18 cellular contexts compared by ENCODE assay signal in the genomic region with DNA sequence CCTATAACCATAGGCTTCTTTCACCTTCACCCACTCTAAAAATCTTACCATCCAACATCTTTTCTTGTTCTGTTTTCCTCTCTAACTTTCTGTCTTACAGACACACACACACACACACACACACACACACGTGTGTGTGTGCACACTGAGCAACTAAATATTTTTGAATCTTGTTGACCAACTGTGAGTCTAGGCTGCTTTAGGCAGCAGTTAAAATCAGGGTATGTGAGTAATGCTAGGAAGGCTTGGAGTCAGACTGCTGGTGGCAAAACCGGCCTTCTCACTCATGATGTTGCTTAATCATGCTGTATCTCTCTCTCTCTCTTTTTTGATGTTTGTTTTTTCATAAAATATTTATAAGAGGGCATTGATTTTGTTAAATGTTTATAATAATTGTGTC.
DNase-seq lines count a peak whose midpoint lies in the region; ATAC-seq and TF ChIP-seq lines count a peak whose summit lies in the region.
"Had no signal": no experiment of that assay in that cellular context is flagged by ENCODE, and none has a peak within 500 bp of the region (broad histone marks: within the 10 kb centered on the region; RNA-seq: fewer than 3 reads in every experiment).

No MANE protein-coding gene starts in this region.

- H2AFZ ChIP-seq in ACC112 (ENCODE audit: low read length, unreplicated experiment) = peak overlapping the region; percentile 40
- H2AFZ ChIP-seq: parathyroid adenoma had no signal

- H3K27ac ChIP-seq in ACC112 (ENCODE audit: low read depth, low read length) (peak overlapping the region; percentile 40), brain microvascular endothelial cell (peak overlapping the region; percentile 25)
- H3K27ac ChIP-seq: left ventricle myocardium inferior, parathyroid adenoma, SJSA1, spleen had no signal

- H3K4me3 ChIP-seq in ACC112 (ENCODE audit: low read depth, low read length) (peak overlapping the region; percentile 5; the same call in 1 of the 2 replicates), brain microvascular endothelial cell (ENCODE audit: low read depth, low read length) (no peak overlapping the region)
- H3K4me3 ChIP-seq: GM12878, left ventricle myocardium inferior, SJSA1, spleen had no signal

- peaks cover 27% of the 10 kb centered on the region for H3K4me1 ChIP-seq in ACC112 (ENCODE audit: control insufficient read depth, insufficient read depth, low read length, unreplicated experiment)
- H3K4me1 ChIP-seq: left ventricle myocardium inferior, parathyroid adenoma, SJSA1, spleen had no signal

- no peak for TF ChIP-seq CTCF in brain microvascular endothelial cell (IDR thresholded peaks at IDR 0.05; ENCODE audit: low read depth, low read length, missing control alignments)

- H3K36me3 ChIP-seq in ACC112 (ENCODE audit: insufficient read depth, low read length) (no peaks in the 10 kb centered on the region), brain microvascular endothelial cell (replicated peaks) (no peaks in the 10 kb centered on the region)
- H3K36me3 ChIP-seq: left ventricle myocardium inferior, SJSA1, spleen had no signal

- H3K79me2 ChIP-seq in ACC112 (ENCODE audit: control insufficient read depth, insufficient read depth, low read length, unreplicated experiment) = no peaks in the 10 kb centered on the region
- H3K79me2 ChIP-seq: parathyroid adenoma had no signal

- no peaks in the 10 kb centered on the region for H3K27me3 ChIP-seq in ACC112 (ENCODE audit: insufficient read depth, low read length)
- no peaks in the 10 kb centered on the region for H3K27me3 ChIP-seq in brain microvascular endothelial cell (replicated peaks)
- H3K27me3 ChIP-seq: SJSA1, spleen had no signal

- ATAC-seq in GM21825 (IDR thresholded peaks at IDR 0.05; ENCODE audit: unreplicated experiment) = no peak
- ATAC-seq: activated CD4-positive, alpha-beta T cell treated with anti-CD3 and anti-CD28 coated beads for 36 hours; GM12878 had no signal

- in situ Hi-C loops in brain microvascular endothelial cell (cut with HindIII; ENCODE audit: low pct_ligation_motif_present, low sequenced_read_pairs) = no loop called here

- peak; percentile 89 for DNase-seq in HCEC 1CT
- DNase-seq in brain microvascular endothelial cell = peak; percentile 83
- DNase-seq in kidney tubule cell (ENCODE audit: low spot score) = peak; percentile 28
- DNase-seq in SKM-1 treated with dmso at 0.1 percent for 144 hours (lab: John Stamatoyannopoulos, UW; ENCODE audit: unreplicated experiment) = no peak
- DNase-seq in NOMO-1 (lab: John Stamatoyannopoulos, UW; ENCODE audit: unreplicated experiment in 2 of 2) = no peak
- no peak for DNase-seq in NCI-H187 (lab: John Stamatoyannopoulos, UW)
- DNase-seq: activated CD4-positive, alpha-beta T cell treated with anti-CD3 and anti-CD28 coated beads for 36 hours; H9; left ventricle myocardium inferior; NCI-H1694; spleen; stimulated activated naive CD4-positive, alpha-beta T cell; T-helper 9 cell had no signal

Comparison
In these comparisons a context has a peak if more than half of its experiments do, and no peak if none do; other contexts are left out.
1. DNase-seq: peak in HCEC 1CT (single experiment), brain microvascular endothelial cell (single experiment) and kidney tubule cell (single experiment); none in SKM-1 treated with dmso at 0.1 percent for 144 hours (single experiment), NOMO-1 (0 of 2) and NCI-H187 (0 of 2).